ENCODE assay signal across 14 cellular contexts in the genomic region with DNA sequence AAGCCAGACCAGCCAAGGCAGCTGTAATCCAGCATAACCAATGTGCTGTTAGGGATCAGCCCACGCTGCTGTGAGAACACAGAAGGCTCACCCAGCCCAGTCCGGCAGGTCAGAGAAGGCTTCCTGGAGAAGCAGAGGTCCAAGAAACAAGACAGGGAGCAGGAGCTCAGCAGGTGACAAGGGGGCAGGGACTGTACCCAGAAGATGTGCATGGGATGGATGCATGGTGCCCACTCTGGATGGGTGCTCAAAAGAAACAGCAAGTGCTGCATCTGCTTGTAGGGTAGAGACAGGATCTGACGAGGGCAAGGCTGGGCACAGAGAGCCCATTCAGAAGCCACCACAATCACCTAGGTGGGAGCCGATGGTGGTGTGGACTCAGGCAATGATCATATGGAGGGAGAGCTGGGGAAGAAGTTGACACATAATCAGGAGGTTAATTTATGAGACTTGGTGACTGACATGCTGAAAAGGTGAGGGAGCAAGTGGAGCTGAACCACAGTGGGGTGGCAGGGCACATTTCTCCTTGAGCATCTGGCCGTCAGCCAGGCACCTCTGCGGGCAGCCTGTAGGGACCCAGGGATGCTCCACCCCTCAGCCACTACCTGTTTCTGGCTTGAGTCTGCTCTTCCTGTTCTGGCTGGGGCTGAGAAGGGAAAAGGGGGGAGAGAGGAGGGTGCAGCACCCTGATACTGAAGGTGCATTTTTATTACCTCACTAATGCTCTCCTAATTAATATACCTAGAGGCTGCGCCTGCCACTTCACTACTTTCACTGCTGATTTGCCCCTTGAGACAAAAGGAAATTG.
DNase-seq lines count a peak whose midpoint lies in the region; ATAC-seq and TF ChIP-seq lines count a peak whose summit lies in the region.
"Had no signal": no experiment of that assay in that cellular context is flagged by ENCODE, and none has a peak within 500 bp of the region (broad histone marks: within the 10 kb centered on the region; RNA-seq: fewer than 3 reads in every experiment).

No MANE protein-coding gene starts in this region.

- no peak for TF ChIP-seq CTCF in ascending aorta (IDR thresholded peaks at IDR 0.05)
- no peak for TF ChIP-seq CTCF in tibial artery (IDR thresholded peaks at IDR 0.05)

- no peak overlapping the region for H3K4me3 ChIP-seq in ascending aorta
- no peak overlapping the region for H3K4me3 ChIP-seq in tibial artery
- H3K4me3 ChIP-seq: prostate gland, tibial nerve had no signal

- DNase-seq in DMS 273 (lab: John Stamatoyannopoulos, UW; ENCODE audit: unreplicated experiment) (peak; percentile 11), DMS 273 treated with DMSO at 0.1 percent for 48 hours (lab: John Stamatoyannopoulos, UW) (no peak), NCI-H2029 treated with DMSO at 0.1 percent for 48 hours (lab: John Stamatoyannopoulos, UW) (peak; percentile 64), T-helper 17 cell (no peak), occipital lobe (lab: John Stamatoyannopoulos, UW) (peak; percentile 34), ascending aorta (ENCODE audit: low spot score in 2 of 2) (no peak), tibial artery (no peak)
- DNase-seq: effector CD4-positive, alpha-beta T cell; EL; mesenchymal stem cell had no signal

- no peak for ATAC-seq in T-helper 17 cell
- no peak for ATAC-seq in HG02678 (IDR thresholded peaks at IDR 0.05; ENCODE audit: unreplicated experiment)

- H3K36me3 Mint-ChIP-seq in T-helper 17 cell (ENCODE audit: low read depth) = peaks cover 3% of the 10 kb centered on the region

- H3K27ac Mint-ChIP-seq in T-helper 17 cell = peak overlapping the region; percentile 71

- H3K9me3 ChIP-seq in T-helper 17 cell (ENCODE audit: control insufficient read depth, low read length, poor library complexity, severe bottlenecking) (no peaks in the 10 kb centered on the region), ascending aorta (no peaks in the 10 kb centered on the region), tibial artery (no peaks in the 10 kb centered on the region)
- H3K9me3 ChIP-seq: prostate gland, tibial nerve had no signal

- H3K27me3 Mint-ChIP-seq in T-helper 17 cell = peaks cover 44% of the 10 kb centered on the region

- peaks cover 16% of the 10 kb centered on the region for H3K4me1 Mint-ChIP-seq in T-helper 17 cell

- peak overlapping the region; percentile 71 for H3K4me3 Mint-ChIP-seq in T-helper 17 cell

- H3K36me3 ChIP-seq in ascending aorta (no peaks in the 10 kb centered on the region), tibial artery (no peaks in the 10 kb centered on the region)
- H3K36me3 ChIP-seq: prostate gland, tibial nerve had no signal

- H3K4me1 ChIP-seq in ascending aorta (peaks cover 0 to 3% of the 10 kb centered on the region in 2 donors), tibial artery (peaks cover 0 to 15% (median 0%) of the 10 kb centered on the region in 4 donors)
- H3K4me1 ChIP-seq: prostate gland had no signal

- intact Hi-C loops in ascending aorta (cut with DNase I) (no loop called here), tibial artery (cut with DNase I; ENCODE audit: low total_unique reads) (no loop called here)

- no peaks in the 10 kb centered on the region for H3K27me3 ChIP-seq in ascending aorta
- no peaks in the 10 kb centered on the region for H3K27me3 ChIP-seq in tibial artery
- H3K27me3 ChIP-seq: tibial nerve had no signal

- peak overlapping the region in 1 of 2 donors; percentile 9 for H3K27ac ChIP-seq in ascending aorta
- no peak overlapping the region for H3K27ac ChIP-seq in tibial artery
- H3K27ac ChIP-seq: 22Rv1, prostate gland, tibial nerve had no signal

Comparison
In these comparisons a context has a peak if more than half of its experiments do, and no peak if none do; other contexts are left out.
1. DNase-seq: peak in DMS 273 (single experiment), NCI-H2029 treated with DMSO at 0.1 percent for 48 hours (single experiment) and occipital lobe (single experiment); none in DMS 273 treated with DMSO at 0.1 percent for 48 hours (single experiment), T-helper 17 cell (0 of 3), ascending aorta (0 of 2) and tibial artery (0 of 2).